2 cellular contexts compared by ENCODE assay signal in genomic region chr19:2592824-2593223, GRCh38.
TF ChIP-seq lines count a peak whose summit lies in the region.

No MANE protein-coding gene starts in this region.

TF ChIP-seq in HepG2, 621 proteins besides CTCF, POLR2A, EP300 and RAD21 (continued from another document):
- TF ChIP-seq ZNF775 (CRISPR knock-in tag; IDR thresholded peaks at IDR 0.05; ENCODE audit: borderline replicate concordance) (no peak), ZNF724P (CRISPR knock-in tag; IDR thresholded peaks at IDR 0.05; ENCODE audit: borderline replicate concordance) (no peak), ZNF24 (IDR thresholded peaks at IDR 0.05) (no peak), IKZF4 (CRISPR knock-in tag; IDR thresholded peaks at IDR 0.05; ENCODE audit: borderline replicate concordance, low read depth, not compliant biosample characterization) (no peak), DR1 (CRISPR knock-in tag; IDR thresholded peaks at IDR 0.05) (no peak), ZNF644 (CRISPR knock-in tag; IDR thresholded peaks at IDR 0.05; ENCODE audit: low read depth) (no peak), SMC3 (IDR thresholded peaks at IDR 0.05; ENCODE audit: low read length) (no peak), ZNF710 (CRISPR knock-in tag; IDR thresholded peaks at IDR 0.05; ENCODE audit: borderline replicate concordance) (0 out of 2 replicates have a peak, but pooled peaks have one; percentile 44), ZBTB7A (CRISPR knock-in tag; IDR thresholded peaks at IDR 0.05) (no peak), ZFAT (CRISPR knock-in tag; conservative IDR thresholded peaks at IDR 0.05) (no peak), ZNF512 (CRISPR knock-in tag; IDR thresholded peaks at IDR 0.05) (peak; percentile 95), PCBP1 (IDR thresholded peaks at IDR 0.05; ENCODE audit: borderline replicate concordance, low read depth, low read length) (no peak), MBD4 (IDR thresholded peaks at IDR 0.05; ENCODE audit: borderline replicate concordance, low read length) (no peak), KLF11 (CRISPR knock-in tag; IDR thresholded peaks at IDR 0.05) (no peak), ZNF282 (IDR thresholded peaks at IDR 0.05; ENCODE audit: partially characterized antibody) (no peak), ZNF343 (CRISPR knock-in tag; IDR thresholded peaks at IDR 0.05) (no peak), ZNF556 (CRISPR knock-in tag; IDR thresholded peaks at IDR 0.05; ENCODE audit: borderline replicate concordance) (no peak)

TF ChIP-seq in K562, 482 proteins besides CTCF, POLR2A, EP300 and RAD21 (continued from another document):
- no peak for TF ChIP-seq NCOA4 (IDR thresholded peaks at IDR 0.05; ENCODE audit: partially characterized antibody)
- TF ChIP-seq SNIP1 (IDR thresholded peaks at IDR 0.05; ENCODE audit: low read depth): no peak
- TF ChIP-seq HSF4 (CRISPR knock-in tag; IDR thresholded peaks at IDR 0.05; ENCODE audit: borderline replicate concordance): no peak
- TF ChIP-seq ARID2 (IDR thresholded peaks at IDR 0.05): no peak
- no peak for TF ChIP-seq FOXA3 (CRISPR knock-in tag; conservative IDR thresholded peaks at IDR 0.05 in 1 of 2, IDR thresholded peaks at IDR 0.05 in 1 of 2)
- TF ChIP-seq, protein P1, sequence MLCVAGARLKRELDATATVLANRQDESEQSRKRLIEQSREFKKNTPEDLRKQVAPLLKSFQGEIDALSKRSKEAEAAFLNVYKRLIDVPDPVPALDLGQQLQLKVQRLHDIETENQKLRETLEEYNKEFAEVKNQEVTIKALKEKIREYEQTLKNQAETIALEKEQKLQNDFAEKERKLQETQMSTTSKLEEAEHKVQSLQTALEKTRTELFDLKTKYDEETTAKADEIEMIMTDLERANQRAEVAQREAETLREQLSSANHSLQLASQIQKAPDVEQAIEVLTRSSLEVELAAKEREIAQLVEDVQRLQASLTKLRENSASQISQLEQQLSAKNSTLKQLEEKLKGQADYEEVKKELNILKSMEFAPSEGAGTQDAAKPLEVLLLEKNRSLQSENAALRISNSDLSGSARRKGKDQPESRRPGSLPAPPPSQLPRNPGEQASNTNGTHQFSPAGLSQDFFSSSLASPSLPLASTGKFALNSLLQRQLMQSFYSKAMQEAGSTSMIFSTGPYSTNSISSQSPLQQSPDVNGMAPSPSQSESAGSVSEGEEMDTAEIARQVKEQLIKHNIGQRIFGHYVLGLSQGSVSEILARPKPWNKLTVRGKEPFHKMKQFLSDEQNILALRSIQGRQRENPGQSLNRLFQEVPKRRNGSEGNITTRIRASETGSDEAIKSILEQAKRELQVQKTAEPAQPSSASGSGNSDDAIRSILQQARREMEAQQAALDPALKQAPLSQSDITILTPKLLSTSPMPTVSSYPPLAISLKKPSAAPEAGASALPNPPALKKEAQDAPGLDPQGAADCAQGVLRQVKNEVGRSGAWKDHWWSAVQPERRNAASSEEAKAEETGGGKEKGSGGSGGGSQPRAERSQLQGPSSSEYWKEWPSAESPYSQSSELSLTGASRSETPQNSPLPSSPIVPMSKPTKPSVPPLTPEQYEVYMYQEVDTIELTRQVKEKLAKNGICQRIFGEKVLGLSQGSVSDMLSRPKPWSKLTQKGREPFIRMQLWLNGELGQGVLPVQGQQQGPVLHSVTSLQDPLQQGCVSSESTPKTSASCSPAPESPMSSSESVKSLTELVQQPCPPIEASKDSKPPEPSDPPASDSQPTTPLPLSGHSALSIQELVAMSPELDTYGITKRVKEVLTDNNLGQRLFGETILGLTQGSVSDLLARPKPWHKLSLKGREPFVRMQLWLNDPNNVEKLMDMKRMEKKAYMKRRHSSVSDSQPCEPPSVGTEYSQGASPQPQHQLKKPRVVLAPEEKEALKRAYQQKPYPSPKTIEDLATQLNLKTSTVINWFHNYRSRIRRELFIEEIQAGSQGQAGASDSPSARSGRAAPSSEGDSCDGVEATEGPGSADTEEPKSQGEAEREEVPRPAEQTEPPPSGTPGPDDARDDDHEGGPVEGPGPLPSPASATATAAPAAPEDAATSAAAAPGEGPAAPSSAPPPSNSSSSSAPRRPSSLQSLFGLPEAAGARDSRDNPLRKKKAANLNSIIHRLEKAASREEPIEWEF (CRISPR knock-in tag; IDR thresholded peaks at IDR 0.05): no peak
- TF ChIP-seq ATF1 (CRISPR knock-in tag; IDR thresholded peaks at IDR 0.05): no peak
- TF ChIP-seq ATF1 (tag; IDR thresholded peaks at IDR 0.05): no peak
- no peak for TF ChIP-seq TAF1 (IDR thresholded peaks at IDR 0.05; ENCODE audit: control insufficient read depth, extremely low read depth, insufficient read depth, low read length, severe bottlenecking)
- TF ChIP-seq ZBTB2 (IDR thresholded peaks at IDR 0.05): no peak
- TF ChIP-seq ZNF217 (CRISPR knock-in tag; IDR thresholded peaks at IDR 0.05): no peak
- TF ChIP-seq EZH2 (IDR thresholded peaks at IDR 0.05; ENCODE audit: borderline replicate concordance, low read depth, low read length): no peak
- TF ChIP-seq, protein P2, sequence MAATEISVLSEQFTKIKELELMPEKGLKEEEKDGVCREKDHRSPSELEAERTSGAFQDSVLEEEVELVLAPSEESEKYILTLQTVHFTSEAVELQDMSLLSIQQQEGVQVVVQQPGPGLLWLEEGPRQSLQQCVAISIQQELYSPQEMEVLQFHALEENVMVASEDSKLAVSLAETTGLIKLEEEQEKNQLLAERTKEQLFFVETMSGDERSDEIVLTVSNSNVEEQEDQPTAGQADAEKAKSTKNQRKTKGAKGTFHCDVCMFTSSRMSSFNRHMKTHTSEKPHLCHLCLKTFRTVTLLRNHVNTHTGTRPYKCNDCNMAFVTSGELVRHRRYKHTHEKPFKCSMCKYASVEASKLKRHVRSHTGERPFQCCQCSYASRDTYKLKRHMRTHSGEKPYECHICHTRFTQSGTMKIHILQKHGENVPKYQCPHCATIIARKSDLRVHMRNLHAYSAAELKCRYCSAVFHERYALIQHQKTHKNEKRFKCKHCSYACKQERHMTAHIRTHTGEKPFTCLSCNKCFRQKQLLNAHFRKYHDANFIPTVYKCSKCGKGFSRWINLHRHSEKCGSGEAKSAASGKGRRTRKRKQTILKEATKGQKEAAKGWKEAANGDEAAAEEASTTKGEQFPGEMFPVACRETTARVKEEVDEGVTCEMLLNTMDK (IDR thresholded peaks at IDR 0.05; ENCODE audit: borderline replicate concordance, insufficient read depth, low read depth, low read length, poor library complexity, severe bottlenecking): no peak
- TF ChIP-seq ESRRA (IDR thresholded peaks at IDR 0.05; ENCODE audit: borderline replicate concordance, low read depth): no peak
- TF ChIP-seq, protein P3, sequence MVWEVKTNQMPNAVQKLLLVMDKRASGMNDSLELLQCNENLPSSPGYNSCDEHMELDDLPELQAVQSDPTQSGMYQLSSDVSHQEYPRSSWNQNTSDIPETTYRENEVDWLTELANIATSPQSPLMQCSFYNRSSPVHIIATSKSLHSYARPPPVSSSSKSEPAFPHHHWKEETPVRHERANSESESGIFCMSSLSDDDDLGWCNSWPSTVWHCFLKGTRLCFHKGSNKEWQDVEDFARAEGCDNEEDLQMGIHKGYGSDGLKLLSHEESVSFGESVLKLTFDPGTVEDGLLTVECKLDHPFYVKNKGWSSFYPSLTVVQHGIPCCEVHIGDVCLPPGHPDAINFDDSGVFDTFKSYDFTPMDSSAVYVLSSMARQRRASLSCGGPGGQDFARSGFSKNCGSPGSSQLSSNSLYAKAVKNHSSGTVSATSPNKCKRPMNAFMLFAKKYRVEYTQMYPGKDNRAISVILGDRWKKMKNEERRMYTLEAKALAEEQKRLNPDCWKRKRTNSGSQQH (CRISPR knock-in tag; IDR thresholded peaks at IDR 0.05): peak; percentile 50; the same call in 1 of the 2 replicates
- TF ChIP-seq TRIM24 (IDR thresholded peaks at IDR 0.05): no peak
- no peak for TF ChIP-seq NCOA2 (IDR thresholded peaks at IDR 0.05; ENCODE audit: partially characterized antibody in 2 of 2)
- peak; percentile 95 for TF ChIP-seq ZNF512 (tag; IDR thresholded peaks at IDR 0.05)
- no peak for TF ChIP-seq SLC30A9 (CRISPR knock-in tag; IDR thresholded peaks at IDR 0.05)
- TF ChIP-seq STAT5B (CRISPR knock-in tag; IDR thresholded peaks at IDR 0.05): no peak
- TF ChIP-seq STAT5A (IDR thresholded peaks at IDR 0.05; ENCODE audit: borderline replicate concordance, low read length): no peak
- TF ChIP-seq GABPB2 (CRISPR knock-in tag; conservative IDR thresholded peaks at IDR 0.05): no peak
- TF ChIP-seq THRB (CRISPR knock-in tag; conservative IDR thresholded peaks at IDR 0.05): 0 out of 2 replicates have a peak, but pooled peaks have one; percentile 58
- TF ChIP-seq MTA1 (IDR thresholded peaks at IDR 0.05; ENCODE audit: borderline replicate concordance): 0 out of 2 replicates have a peak, but pooled peaks have one; percentile 20
- no peak for TF ChIP-seq ZC3H4 (CRISPR knock-in tag; IDR thresholded peaks at IDR 0.05; ENCODE audit: borderline replicate concordance)
- no peak for TF ChIP-seq LCOR (CRISPR knock-in tag; IDR thresholded peaks at IDR 0.05)
